10 cellular contexts compared by ENCODE assay signal in genomic region chr9:35656841-35657326, GRCh38. TPM values are rescaled to one million over a fixed set of nuclear protein-coding genes. Genes with fewer than 3 reads are reported as not detected.
A peak's percentile ranks its signal among the peaks of the same experiment; 100 is the strongest.
DNase-seq lines count a peak whose midpoint lies in the region; ATAC-seq, FAIRE-seq and TF ChIP-seq lines count a peak whose summit lies in the region.
"Had no signal": no experiment of that assay in that cellular context is flagged by ENCODE, and none has a peak within 500 bp of the region (broad histone marks: within the 10 kb centered on the region; RNA-seq: fewer than 3 reads in every experiment).

No MANE protein-coding gene starts in this region.

- TF ChIP-seq POLR2A in H54 (IDR thresholded peaks at IDR 0.05; ENCODE audit: low read depth, low read length): no peak

- H3K4me3 ChIP-seq in bronchial epithelial cell (ENCODE audit: low read depth, low read length): peak overlapping the region; percentile 26
- H3K4me3 ChIP-seq in aorta (ENCODE audit: low read length in 2 of 2): no peak overlapping the region

- 9 to 19% methylated on average over 14 of the region's 14 CpGs for whole genome bisulfite sequencing in aorta, 2 donors

- no peaks in the 10 kb centered on the region for H3K4me1 ChIP-seq in aorta (ENCODE audit: control insufficient read depth in 1 of 2, insufficient read depth in 2 of 2, low read length in 2 of 2)

- ATAC-seq in Right ventricle myocardium inferior (no peak), aorta (ENCODE audit: low FRiP score) (no peak)

- FAIRE-seq in bronchial epithelial cell (lab: Jason Lieb, UNC) (no peak), GM19239 (lab: Jason Lieb, UNC) (no peak), H54 (lab: Jason Lieb, UNC) (no peak)

- H3K27me3 ChIP-seq in bronchial epithelial cell (ENCODE audit: control insufficient read depth, insufficient read depth, low read length): no peaks in the 10 kb centered on the region
- no peaks in the 10 kb centered on the region for H3K27me3 ChIP-seq in aorta (ENCODE audit: control insufficient read depth in 1 of 2, insufficient read depth in 2 of 2, low read length in 1 of 2)

- intact Hi-C loops in cardiac septum (cut with DNase I): loop anchor here (1.0 to 5.0 kb wide), 2 partner anchors 74 to 155 kb away; partner anchors contain the start of gene SPAG8
- intact Hi-C loops in Right ventricle myocardium inferior (cut with DNase I): loop anchor here (5.0 kb wide), 1 partner anchor 170 kb away; the partner anchor contains the start of genes FAM221B and TMEM8B
- intact Hi-C loops in aorta (cut with DNase I): loop anchor here in 1 of 2 donors (10.0 kb wide), 1 partner anchor 228 kb away; no protein-coding TSS in a partner anchor

- peak overlapping the region; percentile 10 to 77 for H3K27ac ChIP-seq in aorta (ENCODE audit: low read depth in 1 of 2, low read length in 2 of 2)

- no peak for TF ChIP-seq CTCF in bronchial epithelial cell (IDR thresholded peaks at IDR 0.05; ENCODE audit: insufficient read depth, low read length, severe bottlenecking)

- H3K9me3 ChIP-seq in aorta (ENCODE audit: control insufficient read depth, low read length): no peaks in the 10 kb centered on the region

- DNase-seq in cardiac septum (ENCODE audit: low spot score) (peak; percentile 44), Right ventricle myocardium inferior (ENCODE audit: missing footprints) (no peak), bronchial epithelial cell (ENCODE audit: low read depth) (no peak), midbrain (lab: John Stamatoyannopoulos, UW) (peak; percentile 52), aorta (peak in 1 of 2 donors; percentile 76), COLO829 (ENCODE audit: low spot score) (no peak), GM19239 (ENCODE audit: insufficient read length, low spot score) (no peak), H54 (ENCODE audit: insufficient read length, low spot score) (no peak)

- H3K36me3 ChIP-seq in bronchial epithelial cell (ENCODE audit: control insufficient read depth, insufficient read depth, low read length) (peaks cover 1% of the 10 kb centered on the region), aorta (ENCODE audit: control insufficient read depth in 1 of 2, insufficient read depth in 2 of 2, low read length in 1 of 2) (no peaks in the 10 kb centered on the region)

RNA-seq across cellular contexts. Expression of gene RMRP, which starts 0.9 kb away (rescaled TPM):
- total RNA-seq in cardiac septum: 10,677 TPM
- total RNA-seq in Right ventricle myocardium inferior: 15,747 TPM
- 15,881 and 37,648 TPM in 2 replicates for total RNA-seq in bronchial epithelial cell
- over 10,000 TPM; 14,949 to 16,694 TPM for total RNA-seq in aorta
- polyA plus RNA-seq in aorta: not detected

RNA-seq across cellular contexts. Expression of gene CCDC107, which starts 1.2 kb away (rescaled TPM):
- total RNA-seq in cardiac septum: 47.7 TPM
- total RNA-seq in Right ventricle myocardium inferior: 58.6 TPM
- total RNA-seq in bronchial epithelial cell: 11.4 and 13.7 TPM in 2 replicates
- 10 to 100 TPM; 53.7 to 79.6 TPM for total RNA-seq in aorta
- 100 to 1,000 TPM in 1 of 2 donors, 10 to 100 TPM in 1; 65.7 to 224 TPM for polyA plus RNA-seq in aorta

RNA-seq across cellular contexts. Expression of gene SIT1, which starts 6.2 kb away (rescaled TPM):
- total RNA-seq in cardiac septum (not detected), Right ventricle myocardium inferior (not detected), bronchial epithelial cell (not detected in 2 replicates), aorta (1 to 10 TPM in 1 of 2 donors, under 1 TPM in 1; 0.65 to 1.3 TPM)
- polyA plus RNA-seq in aorta: 1 to 10 TPM; 1.0 to 1.1 TPM
- total RNA-seq: M059J had no signal

RNA-seq across cellular contexts. Expression of gene ARHGEF39, which starts 8.1 kb away (rescaled TPM):
- total RNA-seq in cardiac septum (0.48 TPM), Right ventricle myocardium inferior (0.22 TPM), bronchial epithelial cell (0.13 and 0.79 TPM in 2 replicates), aorta (1 to 10 TPM in 1 of 2 donors, under 1 TPM in 1; 0.75 to 1.7 TPM)
- polyA plus RNA-seq in aorta: 1 to 10 TPM in 1 of 2 donors, under 1 TPM in 1; 0.25 to 1.8 TPM

RNA-seq across cellular contexts. Expression of gene CA9, which starts 16.8 kb away (rescaled TPM):
- total RNA-seq in cardiac septum (0.48 TPM), Right ventricle myocardium inferior (0.30 TPM), bronchial epithelial cell (3.2 and 28.5 TPM in 2 replicates), aorta (1 to 10 TPM; 4.3 to 8.8 TPM)
- under 1 TPM in 1 of 2 donors, not detected in 1; 0.79 TPM for polyA plus RNA-seq in aorta
- total RNA-seq: subcutaneous adipose tissue had no signal

Comparison
In these comparisons a context has a peak if more than half of its experiments do, and no peak if none do; other contexts are left out.
1. DNase-seq: peak in cardiac septum (single experiment) and midbrain (single experiment); none in Right ventricle myocardium inferior (single experiment), bronchial epithelial cell (single experiment), COLO829 (single experiment), GM19239 (single experiment) and H54 (single experiment).